Comparison of ENCODE assay signal across 8 cellular contexts in genomic region chr17:81508639-81509047, GRCh38. TPM values are rescaled to one million over a fixed set of nuclear protein-coding genes. Genes with fewer than 3 reads are reported as not detected.
A peak's percentile ranks its signal among the peaks of the same experiment; 100 is the strongest.
DNase-seq lines count a peak whose midpoint lies in the region; ATAC-seq and TF ChIP-seq lines count a peak whose summit lies in the region.

No MANE protein-coding gene starts in this region.

- H3K9me3 ChIP-seq in HAP-1 (no peaks in the 10 kb centered on the region), esophagus squamous epithelium (no peaks in the 10 kb centered on the region)

- peak overlapping the region; percentile 72 for H3K4me3 ChIP-seq in HAP-1
- peak overlapping the region; percentile 91 to 99 (median 97) for H3K4me3 ChIP-seq in esophagus squamous epithelium

- peak overlapping the region; percentile 96 for H3K4me3 Mint-ChIP-seq in progenitor cell of endocrine pancreas (ENCODE audit: low read depth)

- H3K9me3 Mint-ChIP-seq in progenitor cell of endocrine pancreas (ENCODE audit: low read depth) = no peaks in the 10 kb centered on the region

- DNase-seq in HAP-1 (ENCODE audit: low spot score in 2 of 2) (peak in 1 of 2 experiments; percentile 37), esophagus squamous epithelium (lab: John Stamatoyannopoulos, UW) (no peak), progenitor cell of endocrine pancreas (ENCODE audit: low spot score, unreplicated experiment) (no peak), NCI-H1417 treated with DMSO at 0.1 percent for 48 hours (lab: John Stamatoyannopoulos, UW) (no peak), NCI-H2196 treated with DMSO at 0.1 percent for 48 hours (lab: John Stamatoyannopoulos, UW; ENCODE audit: unreplicated experiment) (no peak), C1 segment of cervical spinal cord (lab: John Stamatoyannopoulos, UW) (no peak), NCI-H128 (lab: John Stamatoyannopoulos, UW; ENCODE audit: unreplicated experiment) (no peak)

- H3K27me3 ChIP-seq in HAP-1 (ENCODE audit: low read depth) = no peaks in the 10 kb centered on the region
- H3K27me3 ChIP-seq in esophagus squamous epithelium = no peaks in the 10 kb centered on the region

- peak overlapping the region; percentile 97 for H3K27ac Mint-ChIP-seq in progenitor cell of endocrine pancreas

- peak in 1 of 4 donors; percentile 6 for TF ChIP-seq POLR2A in esophagus squamous epithelium (IDR thresholded peaks at IDR 0.05)

- H3K4me1 ChIP-seq in HAP-1 (peaks cover 7% of the 10 kb centered on the region), esophagus squamous epithelium (peaks cover 12 to 43% (median 14%) of the 10 kb centered on the region in 3 donors)

- ATAC-seq in SK-N-SH treated with all-trans-retinoic acid at 6 μM for 48 hours = peak; percentile 0; the same call in 1 of the 3 replicates

- 50 to 52% methylated on average over 8 of the region's 8 CpGs for WGBS in esophagus squamous epithelium, 2 donors

- H3K36me3 ChIP-seq in HAP-1 (replicated peaks) = peaks cover 41% of the 10 kb centered on the region
- H3K36me3 ChIP-seq in esophagus squamous epithelium = peaks cover 15 to 41% (median 28%) of the 10 kb centered on the region in 3 donors

- peaks cover 4% of the 10 kb centered on the region for H3K27me3 Mint-ChIP-seq in progenitor cell of endocrine pancreas

- in situ Hi-C loops in HAP-1 (cut with MboI; ENCODE audit: low sequenced_read_pairs) = no loop called here

- peaks cover 41% of the 10 kb centered on the region for H3K36me3 Mint-ChIP-seq in progenitor cell of endocrine pancreas (ENCODE audit: insufficient read depth)

- TF ChIP-seq CTCF in esophagus squamous epithelium (IDR thresholded peaks at IDR 0.05) (no peak), progenitor cell of endocrine pancreas (IDR thresholded peaks at IDR 0.05; ENCODE audit: unreplicated experiment) (no peak)

- intact Hi-C loops in esophagus squamous epithelium (cut with DNase I) = no loop called here

- peak overlapping the region; percentile 66 to 100 (median 98) for H3K27ac ChIP-seq in esophagus squamous epithelium

- H3K4me1 Mint-ChIP-seq in progenitor cell of endocrine pancreas (ENCODE audit: low read depth) = peaks cover 26% of the 10 kb centered on the region

TF ChIP-seq in SK-N-SH treated with all-trans-retinoic acid at 6 μM for 48 hours, 23 proteins besides CTCF, POLR2A, EP300 and RAD21 (continues in another document):
- TF ChIP-seq ZFP3 (CRISPR knock-in tag; IDR thresholded peaks at IDR 0.05) (no peak), CSRNP3 (CRISPR knock-in tag; IDR thresholded peaks at IDR 0.05) (no peak), PATZ1 (CRISPR knock-in tag; IDR thresholded peaks at IDR 0.05; ENCODE audit: borderline replicate concordance) (no peak), TOX (CRISPR knock-in tag; IDR thresholded peaks at IDR 0.05; ENCODE audit: borderline replicate concordance) (peak; percentile 47; the same call in 1 of the 2 replicates), ESRRG (CRISPR knock-in tag; IDR thresholded peaks at IDR 0.05) (no peak), CSDC2 (CRISPR knock-in tag; IDR thresholded peaks at IDR 0.05) (no peak), ZFP30 (CRISPR knock-in tag; IDR thresholded peaks at IDR 0.05) (no peak), ISL1 (CRISPR knock-in tag; IDR thresholded peaks at IDR 0.05) (no peak), ZNF70 (CRISPR knock-in tag; IDR thresholded peaks at IDR 0.05) (no peak), BACH2 (CRISPR knock-in tag; IDR thresholded peaks at IDR 0.05; ENCODE audit: borderline replicate concordance) (no peak), POU6F1 (CRISPR knock-in tag; IDR thresholded peaks at IDR 0.05; ENCODE audit: borderline replicate concordance, low read depth) (no peak), TSHZ2 (CRISPR knock-in tag; IDR thresholded peaks at IDR 0.05) (no peak), TCF4 (CRISPR knock-in tag; IDR thresholded peaks at IDR 0.05; ENCODE audit: borderline replicate concordance) (no peak), SNAI2 (CRISPR knock-in tag; IDR thresholded peaks at IDR 0.05) (no peak), PPARA (CRISPR knock-in tag; IDR thresholded peaks at IDR 0.05; ENCODE audit: borderline replicate concordance) (no peak), ARNTL (CRISPR knock-in tag; IDR thresholded peaks at IDR 0.05; ENCODE audit: borderline replicate concordance, low read depth) (0 out of 2 replicates have a peak, but pooled peaks have one; percentile 47), GLIS3 (CRISPR knock-in tag; IDR thresholded peaks at IDR 0.05) (no peak), ZNF565 (CRISPR knock-in tag; conservative IDR thresholded peaks at IDR 0.05; ENCODE audit: low read depth) (no peak)

RNA-seq across cellular contexts. Expression of gene ACTG1, which starts 4.0 kb away (rescaled TPM):
- total RNA-seq in esophagus squamous epithelium (1,000 to 10,000 TPM; 3,349 to 6,664 (median 4,433) TPM), progenitor cell of endocrine pancreas (3,227 and 3,279 TPM in 2 replicates)

RNA-seq across cellular contexts. Expression of gene FSCN2, which starts 19.5 kb away (rescaled TPM):
- 1 to 10 TPM in 3 of 4 donors, not detected in 1; 1.1 to 2.3 (median 1.8) TPM for total RNA-seq in esophagus squamous epithelium
- 4.8 and 5.3 TPM in 2 replicates for total RNA-seq in progenitor cell of endocrine pancreas

RNA-seq across cellular contexts. Expression of gene FAAP100, which starts 43.5 kb away (rescaled TPM):
- total RNA-seq in esophagus squamous epithelium = 10 to 100 TPM; 17.3 to 32.2 (median 26.1) TPM
- total RNA-seq in progenitor cell of endocrine pancreas = 46.5 and 47.7 TPM in 2 replicates
